Comparison of ENCODE assay signal across 8 cellular contexts in the genomic region with DNA sequence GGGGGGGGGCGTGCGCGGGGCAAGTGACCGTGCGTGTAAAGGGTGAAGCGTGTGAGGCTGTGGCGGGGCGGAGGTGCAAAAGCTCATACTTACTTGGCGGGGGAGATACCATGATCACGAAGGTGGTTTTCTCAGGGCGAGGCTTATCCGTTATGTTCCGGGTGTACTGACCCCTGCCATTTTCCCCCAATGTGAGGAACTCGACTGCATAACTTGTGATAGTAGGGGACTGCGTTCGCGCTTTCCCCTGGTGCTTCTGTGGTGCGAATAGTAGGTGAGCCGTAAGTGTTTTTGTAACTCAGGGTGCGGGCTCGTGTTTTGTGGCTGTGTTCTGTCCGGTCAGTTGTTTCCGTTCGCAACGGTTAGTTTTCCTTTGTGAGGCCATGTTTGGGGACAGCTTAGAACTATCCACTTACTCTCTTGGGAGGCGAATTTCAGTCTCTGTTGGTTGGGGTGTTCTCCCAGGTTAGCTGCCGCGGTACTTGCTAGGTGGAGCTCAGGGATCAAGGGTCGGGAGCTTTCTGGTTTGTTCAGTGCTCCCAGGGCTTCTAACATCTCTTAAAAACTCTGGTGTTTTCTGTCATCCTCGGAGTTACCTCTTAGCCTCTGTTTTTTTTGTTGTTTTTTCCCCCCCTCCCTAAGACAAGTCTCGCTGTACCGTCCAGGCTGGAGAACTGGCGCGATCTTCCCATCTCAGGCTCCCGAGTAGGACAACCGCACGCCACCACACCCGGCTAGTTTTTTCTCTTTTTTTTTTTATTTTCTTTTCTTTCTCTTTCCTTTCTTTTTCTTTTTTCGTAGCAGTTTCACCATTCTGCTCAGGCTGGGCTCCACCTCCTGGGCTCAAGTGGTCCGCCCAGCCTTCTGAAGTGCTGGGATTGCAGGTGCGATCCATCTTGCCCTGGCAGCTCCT. TPM values are rescaled to one million over a fixed set of nuclear protein-coding genes. Genes with fewer than 3 reads are reported as not detected.
DNase-seq lines count a peak whose midpoint lies in the region; ATAC-seq and TF ChIP-seq lines count a peak whose summit lies in the region.
"Not testable (repeated sequence)": the region's sequence is repeated elsewhere in the genome, so short reads cannot be mapped to it uniquely, and the experiment has no call there.

No MANE protein-coding gene starts in this region.

- peak overlapping the region; percentile 73 for H2BK5ac ChIP-seq in trophoblast cell (ENCODE audit: low read depth, low read length, poor library complexity)

- H3K36me3 Mint-ChIP-seq in T-helper 17 cell (ENCODE audit: low read depth) = not testable (repeated sequence)

- not testable (repeated sequence) for H3K79me2 ChIP-seq in trophoblast cell (ENCODE audit: control insufficient read depth, insufficient read depth, low read length, poor library complexity)

- not testable (repeated sequence) for H3K27me3 ChIP-seq in ascending aorta; left ventricle myocardium inferior (ENCODE audit: low read depth); trophoblast cell (ENCODE audit: insufficient read depth, low read length); thymus (ENCODE audit: control insufficient read depth, insufficient read depth)

- H3K23ac ChIP-seq in trophoblast cell (ENCODE audit: low read length) = not testable (repeated sequence)

- H3K18ac ChIP-seq in trophoblast cell (ENCODE audit: low read length) = not testable (repeated sequence)

- not testable (repeated sequence) for H3K79me1 ChIP-seq in trophoblast cell (ENCODE audit: low read length)

- not testable (repeated sequence) for H3K14ac ChIP-seq in trophoblast cell (ENCODE audit: low read length)

- not testable (repeated sequence) for H2BK12ac ChIP-seq in trophoblast cell (ENCODE audit: low read length)

- DNase-seq in NCI-H1694 (lab: John Stamatoyannopoulos, UW) (peak; percentile 94), T-helper 17 cell (peak; percentile 51 to 80 (median 69)), ascending aorta (ENCODE audit: low spot score in 2 of 2) (peak; percentile 57 to 89), left ventricle myocardium inferior (peak; percentile 38), trophoblast cell (peak; percentile 89 to 90)

- H2AFZ ChIP-seq in trophoblast cell (ENCODE audit: insufficient read depth, low read length, poor library complexity) = not testable (repeated sequence)

- H3K27ac Mint-ChIP-seq in T-helper 17 cell = peak overlapping the region; percentile 99

- H3K27ac ChIP-seq in ascending aorta = peak overlapping the region; percentile 70 to 73
- peak overlapping the region; percentile 83 for H3K27ac ChIP-seq in left ventricle myocardium inferior (replicated peaks)
- H3K27ac ChIP-seq in trophoblast cell (ENCODE audit: low read depth, low read length); thymus (ENCODE audit: low read depth): not testable (repeated sequence)

- H3K4me1 ChIP-seq in ascending aorta; left ventricle myocardium inferior; trophoblast cell (ENCODE audit: control insufficient read depth in 1 of 2, insufficient read depth in 2 of 2, low read length in 2 of 2); thymus (ENCODE audit: control insufficient read depth, insufficient read depth, low read length): not testable (repeated sequence)

- peak overlapping the region; percentile 46 for H3K4me2 ChIP-seq in trophoblast cell (ENCODE audit: low read length)

- not testable (repeated sequence) for H3K4ac ChIP-seq in trophoblast cell (ENCODE audit: low read depth, low read length)

- not testable (repeated sequence) for TF ChIP-seq CTCF in ascending aorta (IDR thresholded peaks at IDR 0.05); left ventricle myocardium inferior (IDR thresholded peaks at IDR 0.05; ENCODE audit: borderline replicate concordance)

- not testable (repeated sequence) for H4K91ac ChIP-seq in trophoblast cell (ENCODE audit: low read depth, low read length)

- not testable (repeated sequence) for H2AK5ac ChIP-seq in trophoblast cell (ENCODE audit: low read length)

- H3K9ac ChIP-seq in trophoblast cell (ENCODE audit: low read length) = not testable (repeated sequence)

- not testable (repeated sequence) for H3K9me3 ChIP-seq in T-helper 17 cell (ENCODE audit: control insufficient read depth, low read length, poor library complexity, severe bottlenecking); ascending aorta; left ventricle myocardium inferior (replicated peaks); trophoblast cell (ENCODE audit: insufficient read depth, low read depth, low read length); thymus (ENCODE audit: control insufficient read depth)

- not testable (repeated sequence) for H3K4me1 Mint-ChIP-seq in T-helper 17 cell

- H4K12ac ChIP-seq in trophoblast cell (ENCODE audit: low read depth, low read length) = not testable (repeated sequence)

- not testable (repeated sequence) for H4K8ac ChIP-seq in trophoblast cell (ENCODE audit: low read depth, low read length)

- H3K36me3 ChIP-seq in ascending aorta; left ventricle myocardium inferior; trophoblast cell (ENCODE audit: control insufficient read depth in 1 of 2, insufficient read depth in 2 of 2, low read length in 2 of 2); thymus (ENCODE audit: control insufficient read depth, insufficient read depth): not testable (repeated sequence)

- no CpG with 5 or more reads among the region's 41 CpGs for WGBS in trophoblast cell (ENCODE audit: extremely low coverage, insufficient coverage, insufficient read length)
- WGBS in thymus = 2% methylated on average over 41 of the region's 41 CpGs

- H3K27me3 Mint-ChIP-seq in T-helper 17 cell = not testable (repeated sequence)

- peak overlapping the region; percentile 96 for H3K4me3 Mint-ChIP-seq in T-helper 17 cell

- intact Hi-C loops in ascending aorta (cut with DNase I); left ventricle myocardium inferior (cut with micrococcal nuclease): not testable (repeated sequence)

- ATAC-seq in GM18498 (IDR thresholded peaks at IDR 0.05; ENCODE audit: unreplicated experiment) = peak; percentile 92
- peak; percentile 65 for ATAC-seq in HG02840 (IDR thresholded peaks at IDR 0.05; ENCODE audit: low FRiP score, unreplicated experiment)
- ATAC-seq in T-helper 17 cell = peak; percentile 83

- H2BK120ac ChIP-seq in trophoblast cell (ENCODE audit: insufficient read depth, low read length, poor library complexity) = not testable (repeated sequence)

- peak overlapping the region; percentile 48 to 66 for H3K4me3 ChIP-seq in ascending aorta
- peak overlapping the region; percentile 67 for H3K4me3 ChIP-seq in left ventricle myocardium inferior
- H3K4me3 ChIP-seq in trophoblast cell (ENCODE audit: low read depth, low read length) = not testable (repeated sequence)
- peak overlapping the region; percentile 34 for H3K4me3 ChIP-seq in thymus (ENCODE audit: low read length)

RNA-seq across cellular contexts. Expression of a gene that starts 39.3 kb away (rescaled TPM):
- total RNA-seq in T-helper 17 cell (under 1 TPM in 1 of 2 donors, not detected in 1; 0.87 TPM), ascending aorta (not detected), left ventricle myocardium inferior (not detected)
- polyA plus RNA-seq in trophoblast cell (2013) = not detected in 2 replicates
- polyA plus RNA-seq in thymus = 0.43 TPM

RNA-seq across cellular contexts. Expression of a gene that starts 48.7 kb away (rescaled TPM):
- total RNA-seq in T-helper 17 cell = 100 to 1,000 TPM in 1 of 2 donors, 10 to 100 TPM in 1; 98.8 to 125 TPM
- 71.3 TPM for total RNA-seq in ascending aorta
- 7.6 TPM for total RNA-seq in left ventricle myocardium inferior
- 15.6 and 16.9 TPM in 2 replicates for polyA plus RNA-seq in trophoblast cell (2013)
- polyA plus RNA-seq in thymus = 11.6 TPM

Comparison
In these comparisons a context has a peak if more than half of its experiments do, and no peak if none do; other contexts are left out.
1. DNase-seq: peak in every context shown above with its lines; median percentile 94 in NCI-H1694; 90 in trophoblast cell; 73 in ascending aorta; 69 in T-helper 17 cell; 38 in left ventricle myocardium inferior.